12 cellular contexts compared by ENCODE assay signal in genomic region chr11:790721-791564, GRCh38. TPM values are rescaled to one million over a fixed set of nuclear protein-coding genes. Genes with fewer than 3 reads are reported as not detected.
DNase-seq lines count a peak whose midpoint lies in the region; ATAC-seq and TF ChIP-seq lines count a peak whose summit lies in the region.
"Had no signal": no experiment of that assay in that cellular context is flagged by ENCODE, and none has a peak within 500 bp of the region (broad histone marks: within the 10 kb centered on the region; RNA-seq: fewer than 3 reads in every experiment).

No MANE protein-coding gene starts in this region.

- no peaks in the 10 kb centered on the region for H3K27me3 ChIP-seq in cardiac muscle cell
- peaks cover 0 to 36% (median 26%) of the 10 kb centered on the region in 7 donors for H3K27me3 ChIP-seq in spleen (replicated peaks in 1 of 7)
- H3K27me3 ChIP-seq: hepatocyte had no signal

- TF ChIP-seq CTCF in cardiac muscle cell (IDR thresholded peaks at IDR 0.05; ENCODE audit: low read depth, low read length) (no peak), spleen (IDR thresholded peaks at IDR 0.05 in 8 of 11, conservative IDR thresholded peaks at IDR 0.05 in 3 of 11) (no peak), GM13976 (IDR thresholded peaks at IDR 0.05; ENCODE audit: borderline replicate concordance, control extremely low read depth, extremely low read depth, insufficient read depth, missing control alignments) (no peak)

- no peaks in the 10 kb centered on the region for H3K36me3 ChIP-seq in cardiac muscle cell
- H3K36me3 ChIP-seq in spleen: peaks cover 0 to 42% (median 25%) of the 10 kb centered on the region in 6 donors

- in situ Hi-C loops in GM13976 (cut with MboI; ENCODE audit: low sequenced_read_pairs, unreplicated experiment): no loop called here

- H3K4me1 ChIP-seq in cardiac muscle cell (ENCODE audit: low read depth): peaks cover 10% of the 10 kb centered on the region
- H3K4me1 ChIP-seq in spleen: peaks cover 6 to 48% (median 32%) of the 10 kb centered on the region in 6 donors

- H3K9me3 ChIP-seq in cardiac muscle cell (ENCODE audit: low read depth) (no peaks in the 10 kb centered on the region), spleen (no peaks in the 10 kb centered on the region)

- H3K27ac ChIP-seq in cardiac muscle cell (no peak overlapping the region), spleen (no peak overlapping the region)
- H3K27ac ChIP-seq: hepatocyte had no signal

- DNase-seq in cardiac muscle cell (ENCODE audit: low read depth in 1 of 2, low spot score in 1 of 2) (peak; percentile 37 to 41), left cardiac atrium (no peak), NCI-H748 treated with DMSO at 0.1 percent for 48 hours (lab: John Stamatoyannopoulos, UW) (peak; percentile 17), cerebellar cortex (ENCODE audit: low spot score) (peak; percentile 80), spleen (peak; percentile 69), GM13976 (ENCODE audit: low spot score) (no peak), globus pallidus (ENCODE audit: low spot score) (no peak)
- DNase-seq: activated CD4-positive, alpha-beta memory T cell treated with anti-CD3 and anti-CD28 coated beads, Interleukin-2, amount 10 ng/mL, durations not matched to agents 7 days and 5 days; GOT3 had no signal

- TF ChIP-seq POLR2A in spleen (IDR thresholded peaks at IDR 0.05): no peak

- 73 to 82% (median 81%) methylated on average over 10 to 18 of the region's 18 CpGs for WGBS in spleen, 5 donors

- intact Hi-C loops in left cardiac atrium (cut with DNase I): no loop called here
- intact Hi-C loops in spleen (cut with DNase I; ENCODE audit: low total_unique reads): no loop called here

- no peak overlapping the region for H3K4me3 ChIP-seq in cardiac muscle cell
- no peak overlapping the region for H3K4me3 ChIP-seq in spleen
- H3K4me3 ChIP-seq: hepatocyte had no signal

- ATAC-seq in left cardiac atrium: no peak
- no peak for ATAC-seq in HG03439 (IDR thresholded peaks at IDR 0.05; ENCODE audit: unreplicated experiment)

RNA-seq across cellular contexts. Expression of gene CEND1, which starts 1.1 kb away (rescaled TPM):
- total RNA-seq in cardiac muscle cell (1.6 and 7.6 TPM in 2 replicates), left cardiac atrium (under 1 TPM in 1 of 2 donors, not detected in 1; 0.58 TPM), spleen (under 1 TPM in 1 of 7 donors, not detected in 6; 0.42 TPM)
- polyA plus RNA-seq in cardiac muscle cell (1.7 and 8.2 TPM in 2 replicates), spleen (under 1 TPM in 2 of 3 donors, not detected in 1; 0.29 to 0.42 TPM)
- total RNA-seq: hepatocyte, mononuclear cell had no signal
- polyA plus RNA-seq: hepatocyte had no signal

RNA-seq across cellular contexts. Expression of gene SLC25A22, which starts 7.1 kb away (rescaled TPM):
- total RNA-seq in cardiac muscle cell (17.6 and 34.7 TPM in 2 replicates), left cardiac atrium (10 to 100 TPM in 1 of 2 donors, 1 to 10 TPM in 1; 6.5 to 11.6 TPM), spleen (10 to 100 TPM in 6 of 7 donors, 1 to 10 TPM in 1; 8.9 to 23.2 (median 14.5) TPM)
- polyA plus RNA-seq in cardiac muscle cell (18.9 and 21.2 TPM in 2 replicates), spleen (10 to 100 TPM in 1 of 3 donors, 1 to 10 TPM in 2; 6.3 to 14.5 (median 8.5) TPM)

RNA-seq across cellular contexts. Expression of gene GATD1, which starts 13.7 kb away (rescaled TPM):
- total RNA-seq in cardiac muscle cell (62.2 and 64.1 TPM in 2 replicates), left cardiac atrium (10 to 100 TPM; 29.8 to 43.5 TPM), spleen (10 to 100 TPM; 26.0 to 56.4 (median 50.9) TPM)
- polyA plus RNA-seq in cardiac muscle cell (27.9 and 60.4 TPM in 2 replicates), spleen (10 to 100 TPM; 13.9 to 44.5 (median 17.4) TPM)

RNA-seq across cellular contexts. Expression of gene PIDD1, which starts 14.1 kb away (rescaled TPM):
- 24.0 and 36.8 TPM in 2 replicates for total RNA-seq in cardiac muscle cell
- 33.4 and 40.2 TPM in 2 replicates for polyA plus RNA-seq in cardiac muscle cell
- 1 to 10 TPM; 8.5 to 9.1 TPM for total RNA-seq in left cardiac atrium
- 10 to 100 TPM; 18.1 to 26.4 (median 19.3) TPM for total RNA-seq in spleen
- 10 to 100 TPM; 16.8 to 42.7 (median 32.8) TPM for polyA plus RNA-seq in spleen

RNA-seq across cellular contexts. Expression of gene RPLP2, which starts 18.8 kb away (rescaled TPM):
- total RNA-seq in cardiac muscle cell: 523 and 1,109 TPM in 2 replicates
- 496 and 502 TPM in 2 replicates for polyA plus RNA-seq in cardiac muscle cell
- total RNA-seq in left cardiac atrium: 1,000 to 10,000 TPM; 1,371 to 1,375 TPM
- total RNA-seq in spleen: 1,000 to 10,000 TPM in 4 of 7 donors, 100 to 1,000 TPM in 3; 514 to 2,829 (median 2,309) TPM
- polyA plus RNA-seq in spleen: 1,000 to 10,000 TPM; 3,174 to 3,944 (median 3,784) TPM

Comparison
In these comparisons a context has a peak if more than half of its experiments do, and no peak if none do; other contexts are left out.
1. DNase-seq: peak in cardiac muscle cell (2 of 2), NCI-H748 treated with DMSO at 0.1 percent for 48 hours (single experiment), cerebellar cortex (single experiment) and spleen (single experiment); none in left cardiac atrium (single experiment), GM13976 (single experiment) and globus pallidus (single experiment).